Comparison of ENCODE assay signal across 25 cellular contexts in genomic region chr20:62430311-62430853, GRCh38. TPM values are rescaled to one million over a fixed set of nuclear protein-coding genes. Genes with fewer than 3 reads are reported as not detected.
"Had no signal": no experiment of that assay in that cellular context is flagged by ENCODE, and none has a peak within 500 bp of the region (broad histone marks: within the 10 kb centered on the region; RNA-seq: fewer than 3 reads in every experiment).

No MANE protein-coding gene starts in this region.

- ATAC-seq: esophagus mucosa; gastrocnemius medialis; left lobe of liver; natural killer cell; pancreas; sciatic nerve; stimulated activated memory B cell treated with anti-CD40 and anti-IgM and Interleukin-4, amounts not matched to agents 10 μg/mL and 1 μg/mL and 100 μg/mL, for 72 hours; stimulated activated naive CD8-positive, alpha-beta T cell treated with anti-CD3 and anti-CD28 coated beads, Interleukin-15, Interleukin-2, amounts not matched to agents 100 U/mL and 50 U/mL, for 24 hours had no signal

- DNase-seq: effector CD8-positive, alpha-beta T cell; endodermal cell; foreskin fibroblast; gastrocnemius medialis; head of caudate nucleus; kidney; natural killer cell; pancreas; stimulated activated CD4-positive, alpha-beta T cell treated with anti-CD3 and anti-CD28 coated beads, Interleukin-4, amount 100 ng/mL, for 4 hours; stimulated activated naive CD8-positive, alpha-beta T cell treated with anti-CD3 and anti-CD28 coated beads, Interleukin-15, Interleukin-2, amounts not matched to agents 100 U/mL and 50 U/mL, for 24 hours had no signal

- FAIRE-seq: kidney, pancreas had no signal

- H3K36me3 ChIP-seq: gastrocnemius medialis, neutrophil, pancreas, thoracic aorta, tibial nerve, vagina had no signal

- H3K27me3 ChIP-seq: gastrocnemius medialis, pancreas, vagina had no signal

- H3K27ac ChIP-seq: epithelial cell of prostate, gastrocnemius medialis, neutrophil, pancreas, thoracic aorta, tibial nerve, vagina had no signal

- H3K4me3 ChIP-seq: gastrocnemius medialis, lung, pancreas, thoracic aorta, tibial nerve, vagina had no signal

- H3K9me3 ChIP-seq: gastrocnemius medialis, neutrophil, pancreas, thoracic aorta, tibial nerve, vagina had no signal

RNA-seq across cellular contexts. Expression of gene RBBP8NL, which starts 3.0 kb away (rescaled TPM):
- total RNA-seq: gastrocnemius medialis, glomerular endothelial cell, left lobe of liver, mononuclear cell, natural killer cell, omental fat pad, sciatic nerve, thoracic aorta, tibial nerve had no signal
- polyA plus RNA-seq: liver, neural cell had no signal

RNA-seq across cellular contexts. Expression of gene GATA5, which starts 45.4 kb away (rescaled TPM):
- total RNA-seq: esophagus mucosa, gastrocnemius medialis, glomerular endothelial cell, mononuclear cell, natural killer cell had no signal
- polyA plus RNA-seq: neural cell had no signal
